Comparison of ENCODE assay signal across 22 cellular contexts in genomic region chr6:151137441-151137984, GRCh38.
"Had no signal": no experiment of that assay in that cellular context is flagged by ENCODE, and none has a peak within 500 bp of the region (broad histone marks: within the 10 kb centered on the region; RNA-seq: fewer than 3 reads in every experiment).

No MANE protein-coding gene starts in this region.

- H3K9me3 ChIP-seq: right atrium auricular region had no signal

- H3K27me3 ChIP-seq: brain microvascular endothelial cell, right atrium auricular region, tibial artery had no signal

- H3K4me1 Mint-ChIP-seq: activated CD4-positive, alpha-beta memory T cell treated with anti-CD3 and anti-CD28 coated beads, Interleukin-2, amount 10 ng/mL, durations not matched to agents 7 days and 5 days; natural killer cell had no signal

- DNase-seq: activated CD4-positive, alpha-beta memory T cell treated with anti-CD3 and anti-CD28 coated beads, Interleukin-2, amount 10 ng/mL, durations not matched to agents 7 days and 5 days; activated CD4-positive, alpha-beta T cell treated with anti-CD3 and anti-CD28 coated beads for 1 hour; activated effector memory CD4-positive, alpha-beta T cell treated with Interleukin-2 at 50 U/mL for 16 hours; activated T-cell treated with anti-CD3 and anti-CD28 coated beads, Interleukin-2, amount 50 U/mL, for 4 hours; amygdala; brain microvascular endothelial cell; cortex of kidney; effector CD4-positive, alpha-beta T cell; foreskin fibroblast; hippocampal formation; left ventricle myocardium inferior; mesenchymal stem cell; natural killer cell; occipital lobe; stimulated activated CD4-positive, alpha-beta T cell treated with anti-CD3 and anti-CD28 coated beads, Interleukin-15, amount 100 ng/mL, for 24 hours; stimulated activated CD4-positive, alpha-beta T cell treated with anti-CD3 and anti-CD28 coated beads, Interleukin-4, amount 100 ng/mL, for 24 hours; stimulated activated naive CD4-positive, alpha-beta T cell; T1000; tibial artery had no signal

- H3K9me3 Mint-ChIP-seq: natural killer cell had no signal

- H3K4me3 ChIP-seq: left ventricle myocardium inferior, right atrium auricular region, skin epidermis, tibial artery had no signal

- H3K36me3 Mint-ChIP-seq: activated naive CD4-positive, alpha-beta T cell treated with anti-CD3 and anti-CD28 coated beads, Interleukin-2, amount 50 U/mL, for 72 hours; natural killer cell had no signal

- H3K27ac Mint-ChIP-seq: activated CD4-positive, alpha-beta memory T cell treated with anti-CD3 and anti-CD28 coated beads, Interleukin-2, amount 10 ng/mL, durations not matched to agents 7 days and 5 days; activated naive CD4-positive, alpha-beta T cell treated with anti-CD3 and anti-CD28 coated beads, Interleukin-2, amount 50 U/mL, for 72 hours; natural killer cell had no signal

- H3K36me3 ChIP-seq: brain microvascular endothelial cell, left ventricle myocardium inferior, right atrium auricular region, tibial artery had no signal

- H3K4me3 Mint-ChIP-seq: activated CD4-positive, alpha-beta memory T cell treated with anti-CD3 and anti-CD28 coated beads, Interleukin-2, amount 10 ng/mL, durations not matched to agents 7 days and 5 days; activated T-cell treated with anti-CD3 and anti-CD28 coated beads, Interleukin-2, amount 50 U/mL, for 4 hours; natural killer cell had no signal
